8 cellular contexts compared by ENCODE assay signal in genomic region chr4:174746710-174747109, GRCh38.
"Had no signal": no experiment of that assay in that cellular context is flagged by ENCODE, and none has a peak within 500 bp of the region (broad histone marks: within the 10 kb centered on the region; RNA-seq: fewer than 3 reads in every experiment).

No MANE protein-coding gene starts in this region.

- DNase-seq: GDM1, GF-D8 had no signal

- FAIRE-seq: G401.6, GM12878, GM12891, GM12892, GM18507, GM19239 had no signal

- ATAC-seq: GM12878 had no signal

- H3K4me3 ChIP-seq: GM12878 had no signal
